13 cellular contexts compared by ENCODE assay signal in the genomic region with DNA sequence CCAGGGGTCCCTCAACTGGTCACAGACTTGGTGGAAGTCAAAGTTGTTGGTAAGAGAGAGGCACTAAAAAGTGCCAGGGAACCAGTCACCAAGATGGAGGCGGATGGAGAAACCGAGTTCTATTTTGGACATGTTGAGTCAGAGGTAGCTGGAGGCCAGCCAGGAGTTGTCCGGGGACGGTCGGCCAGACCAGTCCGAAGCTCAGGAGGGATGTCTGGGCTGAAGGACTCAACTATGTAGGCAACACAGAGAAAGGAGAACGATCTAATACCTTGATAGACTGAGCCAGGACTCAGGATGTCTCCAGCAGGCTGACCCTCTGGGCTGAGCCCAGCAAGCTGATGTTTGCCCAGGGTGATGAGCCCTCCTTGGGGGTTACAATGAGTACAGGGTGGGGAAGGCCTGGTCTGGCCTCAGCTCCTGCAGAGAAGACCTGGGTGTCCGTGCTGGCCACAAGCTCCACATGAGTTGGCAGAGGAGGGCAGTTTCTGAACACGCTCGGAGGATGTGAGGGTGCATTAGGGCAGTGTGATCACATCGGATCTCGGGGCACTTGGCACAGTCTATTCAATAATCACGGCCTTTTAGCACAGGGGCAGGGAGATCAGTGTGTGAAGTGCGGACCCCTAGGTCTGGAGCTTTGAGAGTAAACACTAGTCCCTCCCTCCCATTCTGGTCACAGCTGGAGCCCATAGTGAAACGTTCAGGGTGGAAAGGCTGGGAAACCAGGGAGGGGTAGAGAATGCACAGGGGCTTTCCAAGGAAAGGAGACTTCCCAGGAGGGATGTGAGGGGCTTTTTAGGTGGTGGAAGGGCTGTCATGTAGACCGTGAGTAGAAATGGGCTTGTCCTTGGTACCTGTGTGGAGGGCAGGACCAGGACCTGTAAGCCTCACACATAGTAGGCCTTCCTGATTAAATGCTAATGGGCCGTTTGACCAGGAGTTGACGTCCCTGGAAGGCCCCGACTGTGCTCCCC.
DNase-seq lines count a peak whose midpoint lies in the region; ATAC-seq, FAIRE-seq and TF ChIP-seq lines count a peak whose summit lies in the region.
"Had no signal": no experiment of that assay in that cellular context is flagged by ENCODE, and none has a peak within 500 bp of the region (broad histone marks: within the 10 kb centered on the region; RNA-seq: fewer than 3 reads in every experiment).

No MANE protein-coding gene starts in this region.

- no peak for TF ChIP-seq RAD21 in HepG2 (CRISPR knock-in tag; IDR thresholded peaks at IDR 0.05)

- CTCF ChIA-PET in HepG2 (lab: Yijun Ruan, JAX; ENCODE audit: low intra/inter-chr PET ratio, low total read pairs) = no interaction called here
- CTCF ChIA-PET in Caco-2 (lab: Charles Lee) = interaction anchor here (0.6 kb wide), 1 partner anchor 137 kb away, joined by 3 read pairs; a partner anchor contains a TSS

- POLR2A ChIA-PET in HepG2 (lab: Yijun Ruan, JAX) = no interaction called here
- POLR2A ChIA-PET in Caco-2 (lab: Charles Lee) = no interaction called here

- H3K79me2 ChIP-seq in HepG2 (ENCODE audit: insufficient read depth, low read length) = no peaks in the 10 kb centered on the region

- no peak for TF ChIP-seq CTCF in chondrocyte (IDR thresholded peaks at IDR 0.05)
- no peak for TF ChIP-seq CTCF in HepG2 (CRISPR knock-in tag; IDR thresholded peaks at IDR 0.05)
- TF ChIP-seq CTCF in Caco-2 (IDR thresholded peaks at IDR 0.05; ENCODE audit: insufficient read depth in 1 of 2, low read depth in 1 of 2, low read length in 1 of 2, severe bottlenecking in 1 of 2, unreplicated experiment in 1 of 2) = no peak

- in situ Hi-C loops in HepG2 (cut with HindIII; ENCODE audit: extremely low pct_ligation_motif_present, low pct_unique_long_range_greater_than_20kb) = loop anchor here (10.0 kb wide), 1 partner anchor 665 kb away; no protein-coding TSS in a partner anchor

- peaks cover 46% of the 10 kb centered on the region for H3K4me1 Mint-ChIP-seq in chondrocyte (ENCODE audit: low read depth)
- H3K4me1 Mint-ChIP-seq in Caco-2 (ENCODE audit: low read depth, unreplicated experiment) = peaks cover 2% of the 10 kb centered on the region

- no peak overlapping the region for H3K27ac ChIP-seq in HepG2 (ENCODE audit: extremely low read length, insufficient read depth, low read length)

- H4K20me1 ChIP-seq in HepG2 (ENCODE audit: insufficient read depth, low read length) = no peaks in the 10 kb centered on the region

- DNase-seq in A172 (ENCODE audit: low spot score) (peak; percentile 73), HT1080 (ENCODE audit: low read depth) (peak; percentile 64), chondrocyte (ENCODE audit: low spot score) (no peak), HepG2 (ENCODE audit: low spot score) (no peak), Caco-2 (no peak), Kasumi-1 (lab: John Stamatoyannopoulos, UW) (no peak)
- DNase-seq: activated CD4-positive, alpha-beta T cell treated with anti-CD3 and anti-CD28 coated beads for 4 hours; NCI-H2029 treated with DMSO at 0.1 percent for 48 hours; occipital lobe; RPMI8226 had no signal

- TF ChIP-seq EP300 in HepG2 (IDR thresholded peaks at IDR 0.05; ENCODE audit: low read depth in 2 of 2, low read length in 2 of 2) (no peak), HepG2 (CRISPR knock-in tag; IDR thresholded peaks at IDR 0.05; ENCODE audit: borderline replicate concordance) (no peak)

- H3K9ac ChIP-seq in HepG2 (ENCODE audit: insufficient read depth, low read depth, low read length) = no peak overlapping the region

- no peak overlapping the region for H3K4me3 Mint-ChIP-seq in chondrocyte (ENCODE audit: unreplicated experiment)
- no peak overlapping the region for H3K4me3 Mint-ChIP-seq in Caco-2 (ENCODE audit: unreplicated experiment)
- H3K4me3 Mint-ChIP-seq: central memory CD8-positive, alpha-beta T cell had no signal

- no peak overlapping the region for H3K4me2 ChIP-seq in HepG2 (ENCODE audit: low read depth, low read length)

- H3K27ac Mint-ChIP-seq in chondrocyte (ENCODE audit: unreplicated experiment) (peak overlapping the region; percentile 92), Caco-2 (ENCODE audit: unreplicated experiment) (no peak overlapping the region)

- no peaks in the 10 kb centered on the region for H3K9me3 ChIP-seq in HepG2 (ENCODE audit: low read length)
- H3K9me3 ChIP-seq in Caco-2 = no peaks in the 10 kb centered on the region

- H3K4me3 ChIP-seq in HepG2 (replicated peaks in 1 of 3; ENCODE audit: insufficient read depth in 1 of 3, low read depth in 2 of 3, low read length in 3 of 3) = no peak overlapping the region
- no peak overlapping the region for H3K4me3 ChIP-seq in Caco-2 (ENCODE audit: low read depth, low read length)

- H3K36me3 ChIP-seq in HepG2 (replicated peaks in 1 of 2; ENCODE audit: control insufficient read depth in 1 of 2, insufficient read depth in 2 of 2, low read length in 2 of 2) = no peaks in the 10 kb centered on the region; a peak in 1 of 5 replicates
- H3K36me3 ChIP-seq in Caco-2 (ENCODE audit: control insufficient read depth, insufficient read depth, low read length) = no peaks in the 10 kb centered on the region

- H3K27me3 Mint-ChIP-seq in chondrocyte (ENCODE audit: low read depth) (no peaks in the 10 kb centered on the region), Caco-2 (ENCODE audit: insufficient read depth, unreplicated experiment) (no peaks in the 10 kb centered on the region)
- H3K27me3 Mint-ChIP-seq: central memory CD8-positive, alpha-beta T cell had no signal

- no peaks in the 10 kb centered on the region for H3K9me3 Mint-ChIP-seq in chondrocyte (ENCODE audit: low read depth)
- no peaks in the 10 kb centered on the region for H3K9me3 Mint-ChIP-seq in Caco-2 (ENCODE audit: unreplicated experiment)
- H3K9me3 Mint-ChIP-seq: central memory CD8-positive, alpha-beta T cell had no signal

- H3K4me1 ChIP-seq in HepG2 (ENCODE audit: insufficient read depth, low read length) (peaks cover 42% of the 10 kb centered on the region), Caco-2 (peaks cover 10% of the 10 kb centered on the region)

- ATAC-seq in HepG2 (no peak), HG03342 (IDR thresholded peaks at IDR 0.05; ENCODE audit: unreplicated experiment) (no peak), HG02884 (IDR thresholded peaks at IDR 0.05; ENCODE audit: unreplicated experiment) (no peak)

- H3K36me3 Mint-ChIP-seq in chondrocyte (ENCODE audit: low read depth) = no peaks in the 10 kb centered on the region
- H3K36me3 Mint-ChIP-seq in Caco-2 (ENCODE audit: insufficient read depth, unreplicated experiment) = peaks cover 24% of the 10 kb centered on the region

- BruUV-seq in HepG2 (replicated peaks; lab: Mats Ljungman, UMichigan) = no TSS peak
- BruUV-seq in Caco-2 (replicated peaks; lab: Mats Ljungman, UMichigan) = no TSS peak

- intact Hi-C loops in HepG2 (cut with micrococcal nuclease; ENCODE audit: unreplicated experiment) (loop anchor here (10.0 kb wide), 1 partner anchor 85 kb away; no protein-coding TSS in a partner anchor), Caco-2 (cut with micrococcal nuclease; ENCODE audit: unreplicated experiment) (no loop called here)

- FAIRE-seq in HepG2 (lab: Jason Lieb, UNC) = no peak

- H2AFZ ChIP-seq in HepG2 (ENCODE audit: low read length) = no peak overlapping the region

- WGBS in HepG2 (ENCODE audit: low lambda C conversion rate) = 62% methylated on average over 15 of the region's 19 CpGs

- H3K27me3 ChIP-seq in HepG2 (ENCODE audit: control insufficient read depth in 1 of 2, insufficient read depth in 2 of 2, low read length in 2 of 2) (no peaks in the 10 kb centered on the region), Caco-2 (replicated peaks; ENCODE audit: control insufficient read depth, insufficient read depth, low read length) (no peaks in the 10 kb centered on the region)

- TF ChIP-seq POLR2A in HepG2 (IDR thresholded peaks at IDR 0.05; ENCODE audit: insufficient read depth in 1 of 2, low read depth in 2 of 2, low read length in 2 of 2) = no peak

TF ChIP-seq in HepG2, 621 proteins besides CTCF, POLR2A, EP300 and RAD21 (continues in another document):
- TF ChIP-seq, protein P1, sequence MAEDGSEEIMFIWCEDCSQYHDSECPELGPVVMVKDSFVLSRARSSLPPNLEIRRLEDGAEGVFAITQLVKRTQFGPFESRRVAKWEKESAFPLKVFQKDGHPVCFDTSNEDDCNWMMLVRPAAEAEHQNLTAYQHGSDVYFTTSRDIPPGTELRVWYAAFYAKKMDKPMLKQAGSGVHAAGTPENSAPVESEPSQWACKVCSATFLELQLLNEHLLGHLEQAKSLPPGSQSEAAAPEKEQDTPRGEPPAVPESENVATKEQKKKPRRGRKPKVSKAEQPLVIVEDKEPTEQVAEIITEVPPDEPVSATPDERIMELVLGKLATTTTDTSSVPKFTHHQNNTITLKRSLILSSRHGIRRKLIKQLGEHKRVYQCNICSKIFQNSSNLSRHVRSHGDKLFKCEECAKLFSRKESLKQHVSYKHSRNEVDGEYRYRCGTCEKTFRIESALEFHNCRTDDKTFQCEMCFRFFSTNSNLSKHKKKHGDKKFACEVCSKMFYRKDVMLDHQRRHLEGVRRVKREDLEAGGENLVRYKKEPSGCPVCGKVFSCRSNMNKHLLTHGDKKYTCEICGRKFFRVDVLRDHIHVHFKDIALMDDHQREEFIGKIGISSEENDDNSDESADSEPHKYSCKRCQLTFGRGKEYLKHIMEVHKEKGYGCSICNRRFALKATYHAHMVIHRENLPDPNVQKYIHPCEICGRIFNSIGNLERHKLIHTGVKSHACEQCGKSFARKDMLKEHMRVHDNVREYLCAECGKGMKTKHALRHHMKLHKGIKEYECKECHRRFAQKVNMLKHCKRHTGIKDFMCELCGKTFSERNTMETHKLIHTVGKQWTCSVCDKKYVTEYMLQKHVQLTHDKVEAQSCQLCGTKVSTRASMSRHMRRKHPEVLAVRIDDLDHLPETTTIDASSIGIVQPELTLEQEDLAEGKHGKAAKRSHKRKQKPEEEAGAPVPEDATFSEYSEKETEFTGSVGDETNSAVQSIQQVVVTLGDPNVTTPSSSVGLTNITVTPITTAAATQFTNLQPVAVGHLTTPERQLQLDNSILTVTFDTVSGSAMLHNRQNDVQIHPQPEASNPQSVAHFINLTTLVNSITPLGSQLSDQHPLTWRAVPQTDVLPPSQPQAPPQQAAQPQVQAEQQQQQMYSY (CRISPR knock-in tag; IDR thresholded peaks at IDR 0.05) = no peak
- no peak for TF ChIP-seq SETDB1 (CRISPR knock-in tag; IDR thresholded peaks at IDR 0.05; ENCODE audit: borderline replicate concordance)
- TF ChIP-seq ARHGAP35 (CRISPR knock-in tag; IDR thresholded peaks at IDR 0.05; ENCODE audit: borderline replicate concordance) = no peak
- TF ChIP-seq ZNF773 (CRISPR knock-in tag; IDR thresholded peaks at IDR 0.05; ENCODE audit: borderline replicate concordance) = no peak
- TF ChIP-seq, protein P2, sequence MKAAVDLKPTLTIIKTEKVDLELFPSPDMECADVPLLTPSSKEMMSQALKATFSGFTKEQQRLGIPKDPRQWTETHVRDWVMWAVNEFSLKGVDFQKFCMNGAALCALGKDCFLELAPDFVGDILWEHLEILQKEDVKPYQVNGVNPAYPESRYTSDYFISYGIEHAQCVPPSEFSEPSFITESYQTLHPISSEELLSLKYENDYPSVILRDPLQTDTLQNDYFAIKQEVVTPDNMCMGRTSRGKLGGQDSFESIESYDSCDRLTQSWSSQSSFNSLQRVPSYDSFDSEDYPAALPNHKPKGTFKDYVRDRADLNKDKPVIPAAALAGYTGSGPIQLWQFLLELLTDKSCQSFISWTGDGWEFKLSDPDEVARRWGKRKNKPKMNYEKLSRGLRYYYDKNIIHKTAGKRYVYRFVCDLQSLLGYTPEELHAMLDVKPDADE (CRISPR knock-in tag; IDR thresholded peaks at IDR 0.05) = no peak

Comparison
In these comparisons a context has a peak if more than half of its experiments do, and no peak if none do; other contexts are left out.
1. DNase-seq: peak in A172 (single experiment) and HT1080 (single experiment); none in chondrocyte (single experiment), HepG2 (single experiment), Caco-2 (0 of 2) and Kasumi-1 (0 of 2).